In genomic region chr5:167952278-167952990, GRCh38 we compare ENCODE assay signal across 1 cellular context.
TF ChIP-seq lines count a peak whose summit lies in the region.

No MANE protein-coding gene starts in this region.

TF ChIP-seq in GM23338, 12 proteins besides CTCF, POLR2A, EP300 and RAD21:
- TF ChIP-seq REST (IDR thresholded peaks at IDR 0.05; ENCODE audit: unreplicated experiment) (no peak), JUNB (IDR thresholded peaks at IDR 0.05; ENCODE audit: unreplicated experiment) (no peak), ZNF114 (CRISPR knock-in tag; IDR thresholded peaks at IDR 0.05) (no peak), ETS1 (IDR thresholded peaks at IDR 0.05) (no peak), CREB1 (CRISPR knock-in tag; IDR thresholded peaks at IDR 0.05; ENCODE audit: low read depth) (no peak)
